In the genomic region with DNA sequence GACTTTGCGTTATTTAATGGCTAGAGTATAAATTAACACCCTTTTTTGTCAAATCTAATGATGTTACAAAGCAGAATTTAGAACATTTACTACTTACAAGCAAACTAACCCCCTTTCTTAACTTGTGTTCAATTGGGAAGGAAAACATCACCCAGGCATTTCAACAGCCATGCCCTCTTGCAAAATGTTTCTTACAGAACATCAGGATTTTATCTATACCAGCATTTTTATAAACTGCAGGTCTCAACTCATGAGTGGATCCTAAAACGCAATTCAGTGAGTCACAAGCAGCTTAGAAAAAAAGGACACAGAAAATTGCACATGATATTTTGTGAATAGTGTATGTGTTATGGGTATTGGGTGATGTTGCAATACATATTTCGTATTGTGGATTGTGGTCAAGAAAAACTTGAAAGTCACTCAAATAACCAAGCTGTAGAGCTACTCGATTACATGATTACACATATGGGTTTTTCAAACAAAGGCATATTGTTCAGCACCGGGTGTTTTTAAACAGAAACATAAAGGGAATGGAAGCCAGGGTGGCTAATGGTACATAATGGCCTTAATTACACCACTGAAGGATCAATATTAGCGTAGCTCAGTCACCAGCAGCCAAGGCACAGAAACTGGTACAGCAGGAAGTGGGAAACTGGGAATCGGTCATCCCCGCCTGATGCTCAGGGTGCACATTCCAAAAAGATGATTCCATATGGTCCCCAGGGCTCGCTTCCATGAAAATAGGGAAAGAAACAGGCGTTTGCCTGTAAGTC, we compare ENCODE assay signal across 8 cellular contexts. TPM values are rescaled to one million over a fixed set of nuclear protein-coding genes. Genes with fewer than 3 reads are reported as not detected.
A peak's percentile ranks its signal among the peaks of the same experiment; 100 is the strongest.
DNase-seq lines count a peak whose midpoint lies in the region; ATAC-seq and TF ChIP-seq lines count a peak whose summit lies in the region.

No MANE protein-coding gene starts in this region.

- 31 to 40% (median 38%) methylated on average over 10 of the region's 10 CpGs for WGBS in adrenal gland, 4 donors
- WGBS in stomach, 5 donors = 22 to 28% (median 26%) methylated on average over 10 of the region's 10 CpGs

- H3K27me3 ChIP-seq in adrenal gland = no peaks in the 10 kb centered on the region
- H3K27me3 ChIP-seq in stomach = no peaks in the 10 kb centered on the region

- in situ Hi-C loops in G401 (cut with HindIII; ENCODE audit: low sequenced_read_pairs) = no loop called here

- no peak for TF ChIP-seq EP300 in stomach (IDR thresholded peaks at IDR 0.05)

- H3K36me3 ChIP-seq in adrenal gland (replicated peaks in 1 of 2) (peaks cover 0 to under 1% of the 10 kb centered on the region in 2 donors), stomach (peaks cover 7 to 21% (median 19%) of the 10 kb centered on the region in 4 donors)

- ATAC-seq in HG02642 (IDR thresholded peaks at IDR 0.05; ENCODE audit: poor library complexity, unreplicated experiment) = no peak
- ATAC-seq in GM21423 (IDR thresholded peaks at IDR 0.05; ENCODE audit: unreplicated experiment) = no peak
- ATAC-seq in HG03342 (IDR thresholded peaks at IDR 0.05; ENCODE audit: unreplicated experiment) = no peak

- intact Hi-C loops in adrenal gland (cut with DNase I) = no loop called here
- intact Hi-C loops in stomach (cut with DNase I; ENCODE audit: low total_unique reads) = no loop called here

- H3K27ac ChIP-seq in adrenal gland (peak overlapping the region; percentile 41 to 99 (median 95)), stomach (peak overlapping the region; percentile 95 to 98 (median 97))

- H3K4me1 ChIP-seq in adrenal gland (replicated peaks in 1 of 2) (peaks cover 12 to 44% of the 10 kb centered on the region in 2 donors), stomach (peaks cover 25 to 58% (median 39%) of the 10 kb centered on the region in 4 donors)

- TF ChIP-seq POLR2A in adrenal gland (IDR thresholded peaks at IDR 0.05) = no peak
- no peak for TF ChIP-seq POLR2A in stomach (IDR thresholded peaks at IDR 0.05)

- peak overlapping the region in 2 of 4 donors; percentile 85 to 93 for H3K4me3 ChIP-seq in adrenal gland
- peak overlapping the region; percentile 73 to 86 (median 80) for H3K4me3 ChIP-seq in stomach

- no peaks in the 10 kb centered on the region for H3K9me3 ChIP-seq in adrenal gland (replicated peaks in 1 of 3)
- no peaks in the 10 kb centered on the region for H3K9me3 ChIP-seq in stomach

- DNase-seq in G401 (ENCODE audit: low spot score) (peak; percentile 70), NCI-H1105 (lab: John Stamatoyannopoulos, UW) (peak; percentile 59), adrenal gland (peak in 1 of 7 donors; percentile 38), iris pigment epithelial cell (ENCODE audit: low read depth) (peak; percentile 95), stomach (peak; percentile 70)

- TF ChIP-seq CTCF in adrenal gland (IDR thresholded peaks at IDR 0.05) = no peak
- TF ChIP-seq CTCF in stomach (IDR thresholded peaks at IDR 0.05) = no peak

RNA-seq across cellular contexts. Expression of gene WIPI1, which starts 1.4 kb away (rescaled TPM):
- 19.4 and 35.3 TPM in 2 replicates for total RNA-seq in G401 (2014; rRNA removed; shearing (Covaris generic))
- total RNA-seq in adrenal gland = 100 to 1,000 TPM in 1 of 8 donors, 10 to 100 TPM in 7; 26.4 to 148 (median 51.0) TPM
- 10 to 100 TPM; 19.3 to 38.2 (median 23.5) TPM for polyA plus RNA-seq in adrenal gland
- 10 to 100 TPM in 4 of 5 donors, 1 to 10 TPM in 1; 8.2 to 99.1 (median 76.3) TPM for total RNA-seq in stomach
- polyA plus RNA-seq in stomach = 10 to 100 TPM; 20.3 to 49.7 (median 35.3) TPM

RNA-seq across cellular contexts. Expression of gene PRKAR1A, which starts 56.3 kb away (rescaled TPM):
- 130 and 156 TPM in 2 replicates for total RNA-seq in G401 (2014; rRNA removed; shearing (Covaris generic))
- 100 to 1,000 TPM; 138 to 467 (median 388) TPM for total RNA-seq in adrenal gland
- polyA plus RNA-seq in adrenal gland = 100 to 1,000 TPM in 1 of 3 donors, 10 to 100 TPM in 2; 56.3 to 428 (median 84.1) TPM
- 100 to 1,000 TPM in 3 of 5 donors, 10 to 100 TPM in 2; 22.6 to 323 (median 154) TPM for total RNA-seq in stomach
- 10 to 100 TPM; 38.9 to 89.5 (median 71.2) TPM for polyA plus RNA-seq in stomach
